Comparison of ENCODE assay signal across 20 cellular contexts in genomic region chr19:5269279-5269678, GRCh38.
"Had no signal": no experiment of that assay in that cellular context is flagged by ENCODE, and none has a peak within 500 bp of the region (broad histone marks: within the 10 kb centered on the region; RNA-seq: fewer than 3 reads in every experiment).

No MANE protein-coding gene starts in this region.

- H3K27me3 ChIP-seq: heart left ventricle, pancreas, sigmoid colon, stomach had no signal

- ATAC-seq: left colon; psoas muscle; stimulated activated naive B cell treated with anti-CD40 and anti-IgM and Interleukin-4, amounts not matched to agents 10 μg/mL and 1 μg/mL and 100 μg/mL, for 72 hours had no signal

- H3K4me3 Mint-ChIP-seq: central memory CD8-positive, alpha-beta T cell; naive B cell; neural crest cell; stimulated activated naive B cell treated with anti-CD40 and anti-IgM and Interleukin-4, amounts not matched to agents 10 μg/mL and 1 μg/mL and 100 μg/mL, for 72 hours had no signal

- H3K9me3 ChIP-seq: heart left ventricle, pancreas, psoas muscle, sigmoid colon, stomach had no signal

- H3K4me3 ChIP-seq: heart left ventricle, pancreas, psoas muscle, sigmoid colon, skin epidermis, stomach had no signal

- H3K27ac Mint-ChIP-seq: naive B cell; stimulated activated naive B cell treated with anti-CD40 and anti-IgM and Interleukin-4, amounts not matched to agents 10 μg/mL and 1 μg/mL and 100 μg/mL, for 72 hours had no signal

- H3K4me1 Mint-ChIP-seq: central memory CD8-positive, alpha-beta T cell; naive B cell; stimulated activated naive B cell treated with anti-CD40 and anti-IgM and Interleukin-4, amounts not matched to agents 10 μg/mL and 1 μg/mL and 100 μg/mL, for 72 hours had no signal

- H3K27ac ChIP-seq: heart left ventricle, pancreas, psoas muscle, sigmoid colon, skin epidermis, stomach had no signal

- H3K9me3 Mint-ChIP-seq: central memory CD8-positive, alpha-beta T cell; naive B cell; neural crest cell; stimulated activated naive B cell treated with anti-CD40 and anti-IgM and Interleukin-4, amounts not matched to agents 10 μg/mL and 1 μg/mL and 100 μg/mL, for 72 hours had no signal

- H3K36me3 Mint-ChIP-seq: naive B cell had no signal

- H3K4me1 ChIP-seq: heart left ventricle, pancreas, psoas muscle, sigmoid colon, stomach had no signal

- DNase-seq: foreskin melanocyte; hippocampal formation; left colon; mesendoderm; naive B cell; nucleus accumbens; retina; sigmoid colon; stimulated activated CD4-positive, alpha-beta T cell treated with anti-CD3 and anti-CD28 coated beads, Interleukin-2, amount 100 ng/mL, for 24 hours; stimulated activated CD4-positive, alpha-beta T cell treated with anti-CD3 and anti-CD28 coated beads, Interleukin-4, amount 100 ng/mL, for 4 hours; stimulated activated naive B cell treated with anti-CD40 and anti-IgM and Interleukin-4, amounts not matched to agents 10 μg/mL and 1 μg/mL and 100 μg/mL, for 72 hours; stomach; substantia nigra; trophoblast cell had no signal
